ENCODE assay signal across 15 cellular contexts in the genomic region with DNA sequence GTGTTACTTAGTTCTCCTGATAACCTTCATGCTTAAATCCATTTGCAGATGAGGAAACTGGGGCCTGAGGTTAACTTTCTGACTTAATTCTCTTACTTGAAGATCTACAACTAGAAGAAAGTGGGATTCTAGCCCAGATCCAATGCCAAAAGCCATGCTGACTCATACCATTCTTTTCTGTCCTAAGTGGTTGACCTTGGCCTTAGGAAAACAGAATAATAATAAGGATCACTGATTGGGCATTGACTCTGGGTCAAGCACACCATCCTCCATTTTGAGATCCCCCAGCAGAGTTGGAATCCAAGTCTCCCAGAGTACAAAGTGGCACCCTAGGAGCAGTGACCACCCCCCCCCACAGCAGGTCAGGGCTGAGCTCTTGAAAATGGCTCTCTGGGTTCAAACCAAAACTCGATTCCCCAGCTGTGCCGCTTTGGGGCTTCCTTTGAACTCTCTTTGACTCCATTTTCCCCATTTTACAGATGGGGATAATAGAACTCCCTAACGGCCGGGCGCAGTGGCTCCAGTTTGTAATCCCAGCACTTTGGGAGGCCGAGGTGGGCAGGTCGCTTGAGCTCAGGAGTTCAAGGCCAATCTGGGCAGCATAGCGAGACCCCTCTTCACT. TPM values are rescaled to one million over a fixed set of nuclear protein-coding genes. Genes with fewer than 3 reads are reported as not detected.
A peak's percentile ranks its signal among the peaks of the same experiment; 100 is the strongest.
DNase-seq lines count a peak whose midpoint lies in the region; ATAC-seq, FAIRE-seq and TF ChIP-seq lines count a peak whose summit lies in the region.
"Had no signal": no experiment of that assay in that cellular context is flagged by ENCODE, and none has a peak within 500 bp of the region (broad histone marks: within the 10 kb centered on the region; RNA-seq: fewer than 3 reads in every experiment).

No MANE protein-coding gene starts in this region.

- peaks cover 22% of the 10 kb centered on the region for H3K4me1 ChIP-seq in CD8-positive, alpha-beta memory T cell (ENCODE audit: insufficient read depth, low read length)
- peaks cover 12% of the 10 kb centered on the region for H3K4me1 ChIP-seq in GM12878 (ENCODE audit: control insufficient read depth, insufficient read depth, low read length)
- H3K4me1 ChIP-seq in osteoblast (ENCODE audit: insufficient read depth, low read length): peaks cover 26% of the 10 kb centered on the region
- H3K4me1 ChIP-seq: breast epithelium had no signal

- H4K20me1 ChIP-seq in GM12878 (ENCODE audit: control insufficient read depth, insufficient read depth) (no peaks in the 10 kb centered on the region), osteoblast (ENCODE audit: insufficient read depth, low read length) (no peaks in the 10 kb centered on the region)

- H3K36me3 Mint-ChIP-seq in CD8-positive, alpha-beta memory T cell: peaks cover 4 to 23% (median 8%) of the 10 kb centered on the region in 3 donors

- no peak for DNase-seq in CD8-positive, alpha-beta memory T cell
- DNase-seq in GM12878 (ENCODE audit: low read depth, low spot score) (no peak), osteoblast (ENCODE audit: insufficient read length, low spot score, missing footprints) (peak; percentile 88), GF-D8 (lab: John Stamatoyannopoulos, UW) (no peak), NCI-H2081 treated with DMSO at 0.1 percent for 48 hours (lab: John Stamatoyannopoulos, UW) (no peak), putamen (ENCODE audit: low spot score) (no peak)
- DNase-seq: esophagus squamous epithelium, Kasumi-1, NCI-H748 treated with DMSO at 0.1 percent for 48 hours, posterior cingulate gyrus, T-helper 1 cell had no signal

- H3K36me3 ChIP-seq in CD8-positive, alpha-beta memory T cell (ENCODE audit: insufficient read depth, low read length): no peaks in the 10 kb centered on the region
- H3K36me3 ChIP-seq in GM12878 (ENCODE audit: control insufficient read depth in 2 of 2, insufficient read depth in 2 of 2, low read length in 1 of 2) (no peaks in the 10 kb centered on the region), osteoblast (ENCODE audit: insufficient read depth, low read length) (no peaks in the 10 kb centered on the region)
- H3K36me3 ChIP-seq: breast epithelium, esophagus squamous epithelium had no signal

- no peak for TF ChIP-seq RAD21 in Ishikawa (IDR thresholded peaks at IDR 0.05; ENCODE audit: low read depth)
- no peak for TF ChIP-seq RAD21 in GM12878 (IDR thresholded peaks at IDR 0.05; ENCODE audit: insufficient read depth, low read depth, low read length)

- RAD21 ChIA-PET in GM12878 (lab: Charles Lee; ENCODE audit: unreplicated experiment): no interaction called here

- ATAC-seq in GM12878 (no peak), GM19463 (IDR thresholded peaks at IDR 0.05; ENCODE audit: unreplicated experiment) (no peak)

- no peaks in the 10 kb centered on the region for H3K27me3 ChIP-seq in CD8-positive, alpha-beta memory T cell (ENCODE audit: insufficient read depth, low read length, poor library complexity, severe bottlenecking)
- H3K27me3 ChIP-seq in GM12878 (replicated peaks in 1 of 2; ENCODE audit: control insufficient read depth in 2 of 2, insufficient read depth in 2 of 2, low read length in 1 of 2): no peaks in the 10 kb centered on the region
- H3K27me3 ChIP-seq in osteoblast (ENCODE audit: insufficient read depth, low read length): no peaks in the 10 kb centered on the region
- H3K27me3 ChIP-seq: breast epithelium, esophagus squamous epithelium had no signal

- SMC1A ChIA-PET in GM12878 (lab: Charles Lee; ENCODE audit: uncharacterized antibody, unreplicated experiment): no interaction called here

- BruUV-seq in GM12878 (replicated peaks; lab: Mats Ljungman, UMichigan): no TSS peak

- intact Hi-C loops in GM12878 (cut with micrococcal nuclease; ENCODE audit: unreplicated experiment): no loop called here

- TF ChIP-seq CTCF in GM12878 (IDR thresholded peaks at IDR 0.05 in 2 of 3, conservative IDR thresholded peaks at IDR 0.05 in 1 of 3; ENCODE audit: control insufficient read depth in 2 of 3, extremely low read depth in 1 of 3, insufficient read depth in 1 of 3, low read depth in 3 of 3, low read length in 3 of 3) (no peak), osteoblast (IDR thresholded peaks at IDR 0.05; ENCODE audit: extremely low read depth, low read depth, low read length) (no peak)

- no peak for TF ChIP-seq POLR2A in GM12878 (IDR thresholded peaks at IDR 0.05; ENCODE audit: low read depth, low read length)

- no peak overlapping the region for H3K9ac ChIP-seq in GM12878 (ENCODE audit: control insufficient read depth, insufficient read depth, low read length)

- in situ Hi-C loops in GM12878 (cut with MboI): no loop called here

- no peak overlapping the region for H2AFZ ChIP-seq in GM12878 (ENCODE audit: control insufficient read depth, low read depth, low read length)
- H2AFZ ChIP-seq in osteoblast (ENCODE audit: low read length): no peak overlapping the region

- peak overlapping the region; percentile 50 for H3K4me2 ChIP-seq in GM12878 (ENCODE audit: control insufficient read depth, insufficient read depth)
- H3K4me2 ChIP-seq in osteoblast (ENCODE audit: insufficient read depth, low read length): no peak overlapping the region

- FAIRE-seq in GM12878 (lab: Jason Lieb, UNC): no peak
- FAIRE-seq: D721Med had no signal

- TF ChIP-seq EP300 in Ishikawa (IDR thresholded peaks at IDR 0.05; ENCODE audit: borderline replicate concordance) (no peak), GM12878 (IDR thresholded peaks at IDR 0.05; ENCODE audit: borderline replicate concordance in 1 of 2, control insufficient read depth in 1 of 2, low read depth in 2 of 2, low read length in 2 of 2) (no peak)

- H3K9me3 Mint-ChIP-seq in CD8-positive, alpha-beta memory T cell: no peaks in the 10 kb centered on the region

- H3K4me1 Mint-ChIP-seq in CD8-positive, alpha-beta memory T cell: peaks cover 38 to 55% (median 42%) of the 10 kb centered on the region in 3 donors

- POLR2A ChIA-PET in CD8-positive, alpha-beta memory T cell (lab: Charles Lee): no interaction called here
- POLR2A ChIA-PET in GM12878 (lab: Charles Lee): no interaction called here

- CTCF ChIA-PET in CD8-positive, alpha-beta memory T cell (lab: Charles Lee): interaction anchor here (1.0 to 1.9 kb wide), 3 partner anchors 9 to 309 kb away, joined by 4 to 5 read pairs (median 5); no protein-coding TSS in a partner anchor
- CTCF ChIA-PET in GM12878 (lab: Yijun Ruan, JAX): no interaction called here

- peak overlapping the region in 3 of 7 donors; percentile 13 to 30 (median 15) for H3K4me3 Mint-ChIP-seq in CD8-positive, alpha-beta memory T cell

- H3K27ac ChIP-seq in CD8-positive, alpha-beta memory T cell (ENCODE audit: low read depth, low read length): peak overlapping the region; percentile 24
- H3K27ac ChIP-seq in GM12878 (ENCODE audit: control insufficient read depth, insufficient read depth) (no peak overlapping the region), osteoblast (ENCODE audit: low read depth, low read length) (no peak overlapping the region)
- H3K27ac ChIP-seq: breast epithelium had no signal

- H3K9me3 ChIP-seq in CD8-positive, alpha-beta memory T cell (ENCODE audit: low read length): no peaks in the 10 kb centered on the region
- H3K9me3 ChIP-seq in GM12878 (replicated peaks; ENCODE audit: control insufficient read depth, insufficient read depth, low read length) (no peaks in the 10 kb centered on the region; the same call in 2 of the 3 replicates), osteoblast (ENCODE audit: low read depth, low read length) (no peaks in the 10 kb centered on the region)
- H3K9me3 ChIP-seq: breast epithelium, esophagus squamous epithelium had no signal

- H3K79me2 ChIP-seq in GM12878 (ENCODE audit: control insufficient read depth, insufficient read depth, low read length) (peaks cover 33% of the 10 kb centered on the region), osteoblast (ENCODE audit: insufficient read depth, low read length) (no peaks in the 10 kb centered on the region)

- no peak overlapping the region for H3K4me3 ChIP-seq in CD8-positive, alpha-beta memory T cell (ENCODE audit: low read length)
- 0 out of 2 replicates have a peak overlapping the region, but pooled peaks have one; percentile 1 for H3K4me3 ChIP-seq in GM12878
- H3K4me3 ChIP-seq in osteoblast (ENCODE audit: insufficient read depth, low read length): no peak overlapping the region
- H3K4me3 ChIP-seq: breast epithelium, esophagus squamous epithelium had no signal

- peak overlapping the region in 4 of 8 donors; percentile 32 to 61 (median 38) for H3K27ac Mint-ChIP-seq in CD8-positive, alpha-beta memory T cell

- WGBS in GM12878 (ENCODE audit: insufficient coverage, insufficient replicate concordance, low lambda C conversion rate, missing lambda C conversion rate): 94% methylated on average over 8 of the region's 8 CpGs

- no peaks in the 10 kb centered on the region for H3K27me3 Mint-ChIP-seq in CD8-positive, alpha-beta memory T cell

TF ChIP-seq in Ishikawa, 13 proteins besides CTCF, POLR2A, EP300 and RAD21 (continues in another document):
- TF ChIP-seq NFIC (IDR thresholded peaks at IDR 0.05) (peak; percentile 58), TCF12 (IDR thresholded peaks at IDR 0.05; ENCODE audit: low read depth) (no peak), CEBPB (IDR thresholded peaks at IDR 0.05) (no peak), ZBTB7A (IDR thresholded peaks at IDR 0.05; ENCODE audit: low read depth) (no peak)

RNA-seq across cellular contexts. Expression of a gene that starts 12.8 kb away (rescaled TPM):
- total RNA-seq in CD8-positive, alpha-beta memory T cell: 10 to 100 TPM; 52.5 to 54.3 TPM
- 24.0 TPM for polyA plus RNA-seq in CD8-positive, alpha-beta memory T cell
- total RNA-seq in GM12878 (2013; cell fraction: nucleolus; rRNA removed): 213 and 215 TPM in 2 replicates
- 40.8 and 45.6 TPM in 2 replicates for total RNA-seq in GM12878 (2014; rRNA removed)
- total RNA-seq in GM12878 (2014; rRNA removed; fragmentation: Illumina TruSeq; extraction: Trizol): 40.2 and 40.5 TPM in 2 replicates
- 76.6 and 81.3 TPM in 2 replicates for total RNA-seq in GM12878 (2021)
- 20.6 TPM for polyA plus RNA-seq in GM12878 (2011; ENCODE audit: low read depth)
- polyA plus RNA-seq in GM12878 (2011; rRNA removed): 48.1 and 54.3 TPM in 2 replicates
- polyA plus RNA-seq in GM12878 (2011; cell fraction: cytosol; rRNA removed): 37.7 and 55.2 TPM in 2 replicates
- 47.8 and 55.7 TPM in 2 replicates for polyA plus RNA-seq in GM12878 (2011; cell fraction: nucleus; rRNA removed)
- 25.9 and 54.1 TPM in 2 replicates for polyA plus RNA-seq in GM12878 (2012)
- 54.8 and 62.7 TPM in 2 replicates for polyA plus RNA-seq in GM12878 (2014; fragmentation: Illumina TruSeq; extraction: Trizol)
- polyA plus RNA-seq in GM12878 (2014; fragmentation: Nextera tagmentation; extraction: Ambion mirVana): 10 to 100 TPM in 1 of 2 experiments, 1 to 10 TPM in 1; 8.5 to 12.4 TPM
- polyA plus RNA-seq in GM12878 (2014; rRNA removed): 40.4 and 43.2 TPM in 2 replicates
- 10 to 100 TPM; 14.0 to 16.9 TPM for polyA plus RNA-seq in GM12878 (2016; fragmentation: Nextera tagmentation; extraction: Ambion mirVana)
- polyA minus RNA-seq in GM12878 (2011; rRNA and poly(A)+ RNA removed): 87.0 and 96.8 TPM in 2 replicates
- polyA minus RNA-seq in GM12878 (2011; cell fraction: cytosol; rRNA and poly(A)+ RNA removed): 42.6 and 44.9 TPM in 2 replicates
- polyA minus RNA-seq in GM12878 (2011; cell fraction: nucleus; rRNA and poly(A)+ RNA removed): 40.7 and 55.8 TPM in 2 replicates
- total RNA-seq in osteoblast: 26.4 and 26.8 TPM in 2 replicates
